ENCODE assay signal across 8 cellular contexts in the genomic region with DNA sequence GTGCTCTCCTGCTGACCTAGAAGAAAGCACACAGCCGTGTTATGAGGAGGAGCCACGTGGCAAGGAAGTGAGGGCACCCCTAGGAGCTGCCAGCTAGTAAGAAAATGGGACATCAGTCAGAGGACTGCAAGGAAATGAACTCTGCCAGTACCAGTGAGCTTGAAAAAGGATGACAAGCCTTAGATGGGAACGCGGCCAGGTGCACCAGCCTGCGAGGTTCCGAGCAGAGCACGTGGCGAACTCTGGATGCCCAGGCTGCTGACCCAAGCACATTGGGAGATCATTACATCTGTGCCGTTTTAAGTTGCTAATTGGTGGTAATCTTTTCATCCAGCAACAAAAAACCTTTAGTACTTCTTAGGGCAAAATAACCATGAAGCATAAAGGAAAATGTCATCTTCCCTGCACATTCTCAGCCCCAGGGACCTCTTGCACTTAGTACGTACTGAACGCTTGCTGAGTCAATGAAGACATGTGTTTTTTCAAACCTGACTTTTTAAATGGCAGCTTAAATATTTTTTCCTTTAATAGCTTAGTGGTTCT.
DNase-seq lines count a peak whose midpoint lies in the region; ATAC-seq and TF ChIP-seq lines count a peak whose summit lies in the region.

No MANE protein-coding gene starts in this region.

- no peak overlapping the region for H3K4me3 ChIP-seq in A673 (ENCODE audit: low read depth, low read length, poor library complexity, severe bottlenecking)
- H3K4me3 ChIP-seq in vagina: peak overlapping the region in 1 of 2 donors; percentile 22

- TSS peak; percentile 84 for BruUV-seq in A673 (replicated peaks; lab: Mats Ljungman, UMichigan)

- H3K36me3 ChIP-seq in A673 (ENCODE audit: insufficient read depth, low read length, poor library complexity, severe bottlenecking) (no peaks in the 10 kb centered on the region), vagina (no peaks in the 10 kb centered on the region)

- peaks cover 35% of the 10 kb centered on the region for H3K4me1 ChIP-seq in A673 (ENCODE audit: insufficient read depth, low read length, poor library complexity, severe bottlenecking)
- H3K4me1 ChIP-seq in vagina: peaks cover 54% of the 10 kb centered on the region

- no peak for TF ChIP-seq POLR2A in vagina (IDR thresholded peaks at IDR 0.05)

- H3K4me3 Mint-ChIP-seq in mesothelial cell of epicardium: peak overlapping the region; percentile 9

- peaks cover 49% of the 10 kb centered on the region for H3K4me1 Mint-ChIP-seq in mesothelial cell of epicardium

- H3K27me3 Mint-ChIP-seq in mesothelial cell of epicardium (ENCODE audit: low read depth): no peaks in the 10 kb centered on the region

- intact Hi-C loops in A673 (cut with micrococcal nuclease; ENCODE audit: unreplicated experiment) (no loop called here), vagina (cut with DNase I) (no loop called here)

- peak overlapping the region; percentile 90 for H3K27ac ChIP-seq in A673 (ENCODE audit: low read depth, low read length, poor library complexity, severe bottlenecking)
- H3K27ac ChIP-seq in vagina: peak overlapping the region; percentile 97

- DNase-seq in A673 (ENCODE audit: low spot score) (no peak), NCI-H2196 (lab: John Stamatoyannopoulos, UW; ENCODE audit: unreplicated experiment) (peak; percentile 58), cerebellar cortex (ENCODE audit: low spot score) (peak; percentile 82), mesothelial cell of epicardium (ENCODE audit: low spot score in 2 of 2, unreplicated experiment in 2 of 2) (no peak), vagina (ENCODE audit: extremely low spot score in 2 of 2) (no peak), activated gamma-delta T cell treated with Interleukin-2 at 50 U/mL for 16 hours (no peak)
- DNase-seq in stimulated activated naive CD4-positive, alpha-beta T cell treated with Interleukin-2 at 50 U/mL for 16 hours (lab: John Stamatoyannopoulos, UW): no peak

- H3K9me3 Mint-ChIP-seq in mesothelial cell of epicardium: peaks cover 11% of the 10 kb centered on the region

- H3K36me3 Mint-ChIP-seq in mesothelial cell of epicardium: peaks cover 34% of the 10 kb centered on the region

- H3K27me3 ChIP-seq in A673 (replicated peaks; ENCODE audit: insufficient read depth, low read depth, low read length, poor library complexity) (no peaks in the 10 kb centered on the region), vagina (no peaks in the 10 kb centered on the region)

- peak overlapping the region; percentile 95 for H3K27ac Mint-ChIP-seq in mesothelial cell of epicardium

- TF ChIP-seq CTCF in A673 (conservative IDR thresholded peaks at IDR 0.05; ENCODE audit: low read depth, low read length) (no peak), mesothelial cell of epicardium (IDR thresholded peaks at IDR 0.05; ENCODE audit: unreplicated experiment) (no peak), vagina (IDR thresholded peaks at IDR 0.05) (no peak)

- peak; percentile 6 for ATAC-seq in GM19035 (IDR thresholded peaks at IDR 0.05; ENCODE audit: unreplicated experiment)

- CTCF ChIA-PET in A673 (lab: Charles Lee): no interaction called here

- POLR2A ChIA-PET in A673 (lab: Charles Lee; ENCODE audit: low non-redundant PET): no interaction called here

- no peaks in the 10 kb centered on the region for H3K9me3 ChIP-seq in A673 (ENCODE audit: low read depth, low read length, poor library complexity, severe bottlenecking)
- no peaks in the 10 kb centered on the region for H3K9me3 ChIP-seq in vagina

Comparison
In these comparisons a context has a peak if more than half of its experiments do, and no peak if none do; other contexts are left out.
1. DNase-seq: peak in NCI-H2196 (single experiment) and cerebellar cortex (single experiment); none in A673 (single experiment), mesothelial cell of epicardium (0 of 2), vagina (0 of 2), activated gamma-delta T cell treated with Interleukin-2 at 50 U/mL for 16 hours (single experiment) and stimulated activated naive CD4-positive, alpha-beta T cell treated with Interleukin-2 at 50 U/mL for 16 hours (single experiment).